18 cellular contexts compared by ENCODE assay signal in the genomic region with DNA sequence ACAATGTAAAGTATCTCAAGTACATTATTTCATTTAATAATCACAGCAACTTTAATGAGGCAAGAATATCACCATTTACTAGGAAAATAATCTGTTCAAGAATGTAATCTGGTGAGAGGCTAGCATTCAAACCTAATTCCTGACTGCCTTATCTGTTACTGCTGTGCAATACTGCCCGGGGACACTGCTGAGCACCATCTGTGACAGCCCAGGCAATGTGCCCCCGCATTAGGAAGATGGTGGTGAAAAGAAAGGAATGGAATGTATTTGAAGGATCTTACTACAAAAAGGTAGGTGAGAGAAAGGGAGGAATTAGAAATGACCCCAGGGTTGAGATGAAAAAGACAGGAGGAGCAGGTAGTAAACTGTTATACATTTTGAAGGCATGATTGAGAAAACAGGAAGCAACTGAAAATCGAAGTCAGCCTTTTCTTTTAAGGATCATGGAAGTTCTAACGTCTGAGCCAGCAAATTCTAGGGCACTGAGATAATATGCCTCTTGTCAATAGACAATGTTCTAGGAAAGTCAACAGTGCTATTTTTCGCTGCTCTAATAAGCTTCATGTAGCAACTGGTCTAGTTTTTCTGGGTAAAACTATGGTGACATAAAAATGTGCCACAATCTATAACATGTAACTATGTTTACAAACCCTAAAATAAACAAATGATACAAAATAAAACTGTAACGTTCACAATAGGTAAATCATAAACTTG.
DNase-seq lines count a peak whose midpoint lies in the region; ATAC-seq and TF ChIP-seq lines count a peak whose summit lies in the region.
"Had no signal": no experiment of that assay in that cellular context is flagged by ENCODE, and none has a peak within 500 bp of the region (broad histone marks: within the 10 kb centered on the region; RNA-seq: fewer than 3 reads in every experiment).

No MANE protein-coding gene starts in this region.

- no peak overlapping the region for H2BK12ac ChIP-seq in trophoblast cell (ENCODE audit: low read length)

- no peaks in the 10 kb centered on the region for H3K36me3 ChIP-seq in mammary epithelial cell (ENCODE audit: insufficient read depth, low read length)
- H3K36me3 ChIP-seq in breast epithelium, result no peaks in the 10 kb centered on the region
- no peaks in the 10 kb centered on the region for H3K36me3 ChIP-seq in OCI-LY1 (ENCODE audit: insufficient read depth, low read length)
- no peaks in the 10 kb centered on the region for H3K36me3 ChIP-seq in trophoblast cell (ENCODE audit: control insufficient read depth in 1 of 2, insufficient read depth in 2 of 2, low read length in 2 of 2)
- H3K36me3 ChIP-seq: BLaER1, lower lobe of right lung, sigmoid colon had no signal

- no peaks in the 10 kb centered on the region for H3K27me3 Mint-ChIP-seq in endothelial cell (ENCODE audit: unreplicated experiment)
- H3K27me3 Mint-ChIP-seq in effector memory CD8-positive, alpha-beta T cell, result no peaks in the 10 kb centered on the region
- H3K27me3 Mint-ChIP-seq: activated CD4-positive, alpha-beta T cell treated with anti-CD3 and anti-CD28 coated beads for 36 hours; activated naive CD8-positive, alpha-beta T cell had no signal

- H3K4me3 ChIP-seq in mammary epithelial cell (replicated peaks in 1 of 3; ENCODE audit: insufficient read depth in 1 of 3, low read depth in 2 of 3, low read length in 3 of 3) (no peak overlapping the region), breast epithelium (no peak overlapping the region), OCI-LY1 (ENCODE audit: low read depth, low read length, poor library complexity, severe bottlenecking) (no peak overlapping the region), trophoblast cell (ENCODE audit: low read depth, low read length) (no peak overlapping the region)
- H3K4me3 ChIP-seq: BLaER1, lower lobe of right lung, sigmoid colon had no signal

- WGBS in mammary epithelial cell (ENCODE audit: low coverage, missing lambda C conversion rate), result 54% methylated on average over 6 of the region's 6 CpGs
- WGBS in trophoblast cell (ENCODE audit: extremely low coverage, insufficient coverage, insufficient read length), result no CpG with 5 or more reads among the region's 6 CpGs

- H3K14ac ChIP-seq in trophoblast cell (ENCODE audit: low read length), result no peak overlapping the region

- H4K8ac ChIP-seq in trophoblast cell (ENCODE audit: low read depth, low read length), result no peak overlapping the region

- ATAC-seq in effector memory CD8-positive, alpha-beta T cell (replicated peaks), result no peak
- ATAC-seq: activated CD4-positive, alpha-beta T cell treated with anti-CD3 and anti-CD28 coated beads for 36 hours; lower lobe of right lung had no signal

- TF ChIP-seq CTCF in mammary epithelial cell (conservative IDR thresholded peaks at IDR 0.05 in 1 of 2, IDR thresholded peaks at IDR 0.05 in 1 of 2; ENCODE audit: extremely low read depth in 1 of 2, insufficient read depth in 1 of 2, low read depth in 1 of 2, low read length in 2 of 2) (no peak), breast epithelium (IDR thresholded peaks at IDR 0.05) (no peak), OCI-LY1 (IDR thresholded peaks at IDR 0.05; ENCODE audit: low read length) (no peak), endothelial cell (IDR thresholded peaks at IDR 0.05; ENCODE audit: unreplicated experiment) (no peak)

- H3F3A ChIP-seq in OCI-LY1 (ENCODE audit: insufficient read depth, low read length), result no peaks in the 10 kb centered on the region

- no peak overlapping the region for H2BK5ac ChIP-seq in trophoblast cell (ENCODE audit: low read depth, low read length, poor library complexity)

- H3K79me1 ChIP-seq in trophoblast cell (ENCODE audit: low read length), result no peaks in the 10 kb centered on the region

- H3K9ac ChIP-seq in mammary epithelial cell (ENCODE audit: insufficient read depth, low read length) (no peak overlapping the region), OCI-LY1 (ENCODE audit: low read length) (no peak overlapping the region), trophoblast cell (ENCODE audit: low read length) (no peak overlapping the region)
- H3K9ac ChIP-seq: BLaER1 had no signal

- in situ Hi-C loops in mammary epithelial cell (cut with MboI; ENCODE audit: low sequenced_read_pairs in 2 of 2), result no loop called here

- H3K36me3 Mint-ChIP-seq in endothelial cell (ENCODE audit: low read depth, unreplicated experiment), result no peaks in the 10 kb centered on the region
- no peaks in the 10 kb centered on the region for H3K36me3 Mint-ChIP-seq in effector memory CD8-positive, alpha-beta T cell (ENCODE audit: insufficient read depth)
- H3K36me3 Mint-ChIP-seq: activated naive CD8-positive, alpha-beta T cell had no signal

- H3K9me3 Mint-ChIP-seq in endothelial cell (ENCODE audit: unreplicated experiment), result no peaks in the 10 kb centered on the region
- no peaks in the 10 kb centered on the region for H3K9me3 Mint-ChIP-seq in effector memory CD8-positive, alpha-beta T cell

- peak overlapping the region; percentile 5 for H3K27ac Mint-ChIP-seq in endothelial cell (ENCODE audit: unreplicated experiment)
- H3K27ac Mint-ChIP-seq in effector memory CD8-positive, alpha-beta T cell, result no peak overlapping the region
- H3K27ac Mint-ChIP-seq: activated CD4-positive, alpha-beta T cell treated with anti-CD3 and anti-CD28 coated beads for 36 hours; activated naive CD8-positive, alpha-beta T cell had no signal

- no TSS peak for BruUV-seq in mammary epithelial cell (replicated peaks; lab: Mats Ljungman, UMichigan)

- H3K27me3 ChIP-seq in mammary epithelial cell (ENCODE audit: insufficient read depth, low read length), result no peaks in the 10 kb centered on the region
- H3K27me3 ChIP-seq in breast epithelium, result no peaks in the 10 kb centered on the region
- no peaks in the 10 kb centered on the region for H3K27me3 ChIP-seq in OCI-LY1 (ENCODE audit: insufficient read depth, low read length)
- no peaks in the 10 kb centered on the region for H3K27me3 ChIP-seq in trophoblast cell (ENCODE audit: insufficient read depth, low read length)
- H3K27me3 ChIP-seq: BLaER1, sigmoid colon had no signal

- no peak overlapping the region for H3K18ac ChIP-seq in trophoblast cell (ENCODE audit: low read length)

- peak overlapping the region; percentile 42 for H2AFZ ChIP-seq in mammary epithelial cell (ENCODE audit: low read depth, low read length)
- peak overlapping the region; percentile 44; the same call in 1 of the 2 replicates for H2AFZ ChIP-seq in OCI-LY1 (ENCODE audit: low read length)
- H2AFZ ChIP-seq in trophoblast cell (ENCODE audit: insufficient read depth, low read length, poor library complexity), result no peak overlapping the region

- H3K9me3 ChIP-seq in mammary epithelial cell (replicated peaks; ENCODE audit: insufficient read depth, low read length) (no peaks in the 10 kb centered on the region), breast epithelium (no peaks in the 10 kb centered on the region), OCI-LY1 (ENCODE audit: low read length) (no peaks in the 10 kb centered on the region; the same call in 1 of the 2 replicates), trophoblast cell (ENCODE audit: insufficient read depth, low read depth, low read length) (no peaks in the 10 kb centered on the region)
- H3K9me3 ChIP-seq: BLaER1, lower lobe of right lung, sigmoid colon had no signal

- intact Hi-C loops in mammary epithelial cell (cut with micrococcal nuclease) (no loop called here), breast epithelium (cut with DNase I; ENCODE audit: low total_unique reads) (no loop called here)

- H4K91ac ChIP-seq in trophoblast cell (ENCODE audit: low read depth, low read length), result no peak overlapping the region

- no peak overlapping the region for H2BK120ac ChIP-seq in trophoblast cell (ENCODE audit: insufficient read depth, low read length, poor library complexity)

- H3K79me2 ChIP-seq in mammary epithelial cell (ENCODE audit: insufficient read depth, low read length) (no peaks in the 10 kb centered on the region), OCI-LY1 (ENCODE audit: insufficient read depth, low read length) (no peaks in the 10 kb centered on the region), trophoblast cell (ENCODE audit: control insufficient read depth, insufficient read depth, low read length, poor library complexity) (no peaks in the 10 kb centered on the region)

- H4K20me1 ChIP-seq in mammary epithelial cell (ENCODE audit: insufficient read depth, low read length) (no peaks in the 10 kb centered on the region), OCI-LY1 (ENCODE audit: insufficient read depth, low read length) (no peaks in the 10 kb centered on the region)
- H4K20me1 ChIP-seq: BLaER1 had no signal

- H3K4me1 ChIP-seq in mammary epithelial cell (ENCODE audit: insufficient read depth, low read length) (no peaks in the 10 kb centered on the region), breast epithelium (no peaks in the 10 kb centered on the region), OCI-LY1 (ENCODE audit: insufficient read depth, low read length, severe bottlenecking) (peaks cover 31% of the 10 kb centered on the region), trophoblast cell (ENCODE audit: control insufficient read depth in 1 of 2, insufficient read depth in 2 of 2, low read length in 2 of 2) (peaks cover 0 to 2% of the 10 kb centered on the region in 2 experiments)
- H3K4me1 ChIP-seq: BLaER1, lower lobe of right lung had no signal

- CTCF ChIA-PET in mammary epithelial cell (lab: Charles Lee; ENCODE audit: low non-redundant PET), result no interaction called here

- DNase-seq in mammary epithelial cell (no peak), breast epithelium (ENCODE audit: low spot score in 2 of 2) (no peak), endothelial cell (ENCODE audit: low spot score) (no peak), trophoblast cell (peak; percentile 92 to 94), inferior parietal cortex (ENCODE audit: extremely low spot score) (no peak)
- DNase-seq in stimulated activated CD4-positive, alpha-beta T cell treated with anti-CD3 and anti-CD28 coated beads, Interleukin-4, amount 100 ng/mL, for 4 hours, result no peak
- DNase-seq in effector memory CD8-positive, alpha-beta T cell, result no peak
- DNase-seq: activated CD4-positive, alpha-beta T cell treated with anti-CD3 and anti-CD28 coated beads for 36 hours; activated T-cell treated with anti-CD3 and anti-CD28 coated beads, Interleukin-2, amount 50 U/mL, for 48 hours; GF-D8; KG1; lower lobe of right lung; NCI-H1694; NK-92 treated with Interleukin-12 subunit alpha and Interleukin-12 subunit beta, amount 100 ng/mL, for 24 hours; sigmoid colon had no signal

- no peaks in the 10 kb centered on the region for H3K4me1 Mint-ChIP-seq in endothelial cell (ENCODE audit: unreplicated experiment)
- peaks cover 7 to 15% of the 10 kb centered on the region in 2 donors for H3K4me1 Mint-ChIP-seq in effector memory CD8-positive, alpha-beta T cell (ENCODE audit: low read depth in 2 of 2)
- H3K4me1 Mint-ChIP-seq: activated CD4-positive, alpha-beta T cell treated with anti-CD3 and anti-CD28 coated beads for 36 hours had no signal

- no peaks in the 10 kb centered on the region for H3K9me2 ChIP-seq in OCI-LY1 (ENCODE audit: low read depth, low read length)

- H3K4me3 Mint-ChIP-seq in endothelial cell (ENCODE audit: unreplicated experiment), result no peak overlapping the region
- H3K4me3 Mint-ChIP-seq in effector memory CD8-positive, alpha-beta T cell, result no peak overlapping the region
- H3K4me3 Mint-ChIP-seq: activated CD4-positive, alpha-beta T cell treated with anti-CD3 and anti-CD28 coated beads for 36 hours; activated naive CD8-positive, alpha-beta T cell had no signal

- H3K4me2 ChIP-seq in mammary epithelial cell (ENCODE audit: insufficient read depth, low read depth, low read length) (no peak overlapping the region), OCI-LY1 (ENCODE audit: low read length) (no peak overlapping the region), trophoblast cell (ENCODE audit: low read length) (no peak overlapping the region)
- H3K4me2 ChIP-seq: BLaER1 had no signal

- H2AK5ac ChIP-seq in trophoblast cell (ENCODE audit: low read length), result no peak overlapping the region

- H4K12ac ChIP-seq in trophoblast cell (ENCODE audit: low read depth, low read length), result no peak overlapping the region

- no peak overlapping the region for H3K27ac ChIP-seq in mammary epithelial cell (ENCODE audit: insufficient read depth, low read depth, low read length)
- no peak overlapping the region for H3K27ac ChIP-seq in breast epithelium
- no peak overlapping the region for H3K27ac ChIP-seq in OCI-LY1 (ENCODE audit: low read depth, low read length, poor library complexity, severe bottlenecking)
- H3K27ac ChIP-seq in trophoblast cell (ENCODE audit: low read depth, low read length), result no peak overlapping the region
- H3K27ac ChIP-seq: BLaER1, lower lobe of right lung, sigmoid colon had no signal

- no peak overlapping the region for H3K4ac ChIP-seq in trophoblast cell (ENCODE audit: low read depth, low read length)

- dilution Hi-C loops in mammary epithelial cell (cut with HindIII; ENCODE audit: low sequenced_read_pairs), result no loop called here

- H3K23ac ChIP-seq in trophoblast cell (ENCODE audit: low read length), result no peak overlapping the region

- TF ChIP-seq POLR2A in breast epithelium (IDR thresholded peaks at IDR 0.05), result no peak

Comparison
In these comparisons a context has a peak if more than half of its experiments do, and no peak if none do; other contexts are left out.
1. DNase-seq: peak in trophoblast cell (2 of 2); none in mammary epithelial cell (single experiment), breast epithelium (0 of 2), endothelial cell (single experiment), stimulated activated CD4-positive, alpha-beta T cell treated with anti-CD3 and anti-CD28 coated beads, Interleukin-4, amount 100 ng/mL, for 4 hours (0 of 2), inferior parietal cortex (single experiment) and effector memory CD8-positive, alpha-beta T cell (0 of 3).